ENCODE assay signal across 8 cellular contexts in the genomic region with DNA sequence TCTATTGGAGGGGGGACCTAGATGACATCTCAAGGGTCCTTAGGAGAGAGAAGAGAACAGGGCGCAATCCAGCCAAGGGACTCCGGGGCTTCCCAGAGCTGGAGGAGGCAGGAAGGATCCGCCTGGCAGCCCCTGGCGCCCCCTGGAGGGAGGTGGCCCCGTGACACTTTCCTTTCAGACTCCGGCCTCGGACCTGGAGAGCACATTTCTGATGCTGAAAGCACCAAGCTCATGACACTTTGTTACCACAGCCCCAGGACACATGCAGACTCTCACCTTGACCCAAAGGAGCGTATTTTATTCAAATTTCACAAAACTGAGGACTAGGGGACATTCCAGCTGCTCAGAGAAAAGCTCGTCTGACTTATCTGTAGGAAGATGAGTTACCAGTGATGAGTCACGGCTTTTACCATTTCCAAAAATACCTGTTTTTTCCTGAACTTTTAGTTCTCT. TPM values are rescaled to one million over a fixed set of nuclear protein-coding genes. Genes with fewer than 3 reads are reported as not detected.
DNase-seq lines count a peak whose midpoint lies in the region; ATAC-seq, FAIRE-seq and TF ChIP-seq lines count a peak whose summit lies in the region.

No MANE protein-coding gene starts in this region.

- H3K9ac ChIP-seq in KMS-11 (no peak overlapping the region), H1 (replicated peaks in 1 of 4; ENCODE audit: extremely low read depth in 1 of 4, low read depth in 3 of 4, low read length in 3 of 4) (no peak overlapping the region), mucosa of rectum (ENCODE audit: low read depth in 1 of 2, low read length in 2 of 2) (peak overlapping the region in 1 of 2 donors; percentile 15)

- H3K27me3 ChIP-seq in KMS-11 (ENCODE audit: insufficient read depth, low read depth) (peaks cover 93% of the 10 kb centered on the region), H1 (replicated peaks in 1 of 4; ENCODE audit: control insufficient read depth in 3 of 4, extremely low read depth in 1 of 4, insufficient read depth in 3 of 4, low read length in 3 of 4) (peaks cover 0 to 3% (median 0%) of the 10 kb centered on the region in 4 experiments; a peak in 3 of 7 replicates), mucosa of rectum (ENCODE audit: control insufficient read depth in 2 of 2, insufficient read depth in 2 of 2, low read length in 2 of 2) (no peaks in the 10 kb centered on the region)

- POLR2A ChIA-PET in H1 (lab: Charles Lee; ENCODE audit: partially characterized antibody) = interaction anchor here (0.6 to 1.2 kb wide), 5 partner anchors 9 to 1345 kb away, joined by 3 to 4 read pairs (median 3); no protein-coding TSS in a partner anchor

- peaks cover 1% of the 10 kb centered on the region for H3K36me3 Mint-ChIP-seq in type B pancreatic cell

- H3K4me3 ChIP-seq in KMS-11 (IDR thresholded peaks at IDR 0.05; ENCODE audit: insufficient read depth, low read depth, low read length) (no peak overlapping the region), WI38 (ENCODE audit: low read depth, low read length) (no peak overlapping the region), H1 (ENCODE audit: extremely low read depth in 1 of 4, insufficient read depth in 2 of 4, low read depth in 3 of 4, low read length in 4 of 4) (no peak overlapping the region), mucosa of rectum (ENCODE audit: low read length in 2 of 2) (no peak overlapping the region)

- TF ChIP-seq RAD21 in H1 (IDR thresholded peaks at IDR 0.05 in 1 of 2, conservative IDR thresholded peaks at IDR 0.05 in 1 of 2; ENCODE audit: low read depth in 2 of 2, low read length in 2 of 2) = peak; percentile 65 to 71

- H3K27ac Mint-ChIP-seq in type B pancreatic cell = no peak overlapping the region

- H3K9me3 ChIP-seq in H1 (ENCODE audit: insufficient read depth in 2 of 2, low read depth in 1 of 2, low read length in 1 of 2) = 0 out of 4 replicates have a peak, but pooled peaks cover 0 to 3% of the 10 kb centered on the region in 2 experiments
- no peaks in the 10 kb centered on the region for H3K9me3 ChIP-seq in mucosa of rectum (ENCODE audit: control insufficient read depth in 2 of 2, low read length in 2 of 2)

- H3K4me1 ChIP-seq in KMS-11 (ENCODE audit: low read depth, poor library complexity, severe bottlenecking) (peaks cover 24% of the 10 kb centered on the region), H1 (replicated peaks in 1 of 4; ENCODE audit: control insufficient read depth in 3 of 4, insufficient read depth in 4 of 4, low read length in 3 of 4) (peaks cover 0 to 3% (median 1%) of the 10 kb centered on the region in 4 experiments; a peak in 4 of 7 replicates), mucosa of rectum (ENCODE audit: control insufficient read depth in 2 of 2, insufficient read depth in 2 of 2, low read length in 2 of 2) (peaks cover 11 to 15% of the 10 kb centered on the region in 2 donors)

- no peak overlapping the region for H2BK120ac ChIP-seq in H1 (replicated peaks; ENCODE audit: low read depth, low read length)

- H3K9me3 Mint-ChIP-seq in type B pancreatic cell = no peaks in the 10 kb centered on the region

- TF ChIP-seq EP300 in H1 (IDR thresholded peaks at IDR 0.05; ENCODE audit: borderline replicate concordance in 1 of 2, low read depth in 2 of 2, low read length in 2 of 2) = no peak

- no peak overlapping the region for H3K14ac ChIP-seq in H1 (ENCODE audit: insufficient read length)

- H2AK5ac ChIP-seq in H1 (ENCODE audit: low read depth, low read length) = no peak overlapping the region

- H3K79me1 ChIP-seq in H1 (ENCODE audit: low read depth, low read length) = no peaks in the 10 kb centered on the region

- CTCF ChIA-PET in H1 (lab: Charles Lee; ENCODE audit: partially characterized antibody) = interaction anchor here (0.6 to 2.9 kb wide), 31 partner anchors 8 to 235 kb away, joined by 3 to 27 read pairs (median 4); no protein-coding TSS in a partner anchor

- H3K79me2 ChIP-seq in KMS-11 (ENCODE audit: insufficient read depth, low read depth) (no peaks in the 10 kb centered on the region), H1 (ENCODE audit: control insufficient read depth in 1 of 2, insufficient read depth in 2 of 2, low read length in 2 of 2) (no peaks in the 10 kb centered on the region)

- H4K91ac ChIP-seq in H1 (replicated peaks; ENCODE audit: insufficient read length, low read length) = no peak overlapping the region

- H3K23ac ChIP-seq in H1 (ENCODE audit: insufficient read length) = no peak overlapping the region

- peaks cover 5% of the 10 kb centered on the region for H3K23me2 ChIP-seq in H1 (ENCODE audit: low read depth, low read length)

- no peaks in the 10 kb centered on the region for H3K36me3 ChIP-seq in KMS-11 (ENCODE audit: insufficient read depth)
- H3K36me3 ChIP-seq in H1 (ENCODE audit: control insufficient read depth in 2 of 4, insufficient read depth in 4 of 4, low read length in 3 of 4) = no peaks in the 10 kb centered on the region
- H3K36me3 ChIP-seq in mucosa of rectum (ENCODE audit: control insufficient read depth in 2 of 2, insufficient read depth in 2 of 2, low read length in 2 of 2) = no peaks in the 10 kb centered on the region

- H2AFZ ChIP-seq in KMS-11 (ENCODE audit: low read depth) (peak overlapping the region; percentile 31; the same call in 1 of the 2 replicates), H1 (ENCODE audit: low read length) (no peak overlapping the region)

- no peak overlapping the region for H3K56ac ChIP-seq in H1 (replicated peaks; ENCODE audit: insufficient read length, low read depth, low read length)

- H4K20me1 ChIP-seq in KMS-11 (ENCODE audit: insufficient read depth) (no peaks in the 10 kb centered on the region), H1 (replicated peaks in 1 of 2; ENCODE audit: control insufficient read depth in 1 of 2, insufficient read depth in 2 of 2, low read length in 2 of 2) (peaks cover 0 to 3% of the 10 kb centered on the region in 2 experiments)

- TF ChIP-seq CTCF in KMS-11 (conservative IDR thresholded peaks at IDR 0.05; ENCODE audit: low read depth, low read length) (peak; percentile 75), WI38 (IDR thresholded peaks at IDR 0.05; ENCODE audit: low read depth, low read length) (peak; percentile 81), H1 (IDR thresholded peaks at IDR 0.05; ENCODE audit: control extremely low read depth in 1 of 3, insufficient read depth in 1 of 3, low read depth in 1 of 3, low read length in 3 of 3) (peak in 2 of 3 experiments; percentile 85 to 90; a peak in 3 of 4 replicates), type B pancreatic cell (conservative IDR thresholded peaks at IDR 0.05) (peak; percentile 76)

- H3K4ac ChIP-seq in H1 (replicated peaks; ENCODE audit: insufficient read length, low read depth, low read length) = no peak overlapping the region

- H2BK15ac ChIP-seq in H1 (ENCODE audit: low read length) = no peak overlapping the region

- H2BK20ac ChIP-seq in H1 (ENCODE audit: low read length) = no peak overlapping the region

- H3K27me3 Mint-ChIP-seq in type B pancreatic cell = no peaks in the 10 kb centered on the region

- no peak overlapping the region for H3K4me3 Mint-ChIP-seq in type B pancreatic cell

- no peak overlapping the region for H2BK12ac ChIP-seq in H1 (ENCODE audit: low read depth, low read length)

- peaks cover 31% of the 10 kb centered on the region for H3K4me1 Mint-ChIP-seq in type B pancreatic cell (ENCODE audit: unreplicated experiment)

- no peak overlapping the region for H3K18ac ChIP-seq in H1 (ENCODE audit: extremely low read depth, low read length)

- 49% methylated on average over 10 of the region's 10 CpGs; no CpG with 5 or more reads in 1 of the 2 experiments for WGBS in H1 (ENCODE audit: extremely low coverage in 1 of 2, insufficient coverage in 1 of 2, insufficient read length in 1 of 2, insufficient replicate concordance in 2 of 2, low coverage in 1 of 2, low lambda C conversion rate in 2 of 2, missing lambda C conversion rate in 1 of 2), 2 experiments

- no peak overlapping the region for H4K8ac ChIP-seq in H1 (ENCODE audit: extremely low read depth, insufficient read depth, low read length)

- no peak for FAIRE-seq in H1 (lab: Jason Lieb, UNC)

- H4K5ac ChIP-seq in H1 (ENCODE audit: insufficient read length, low read depth, low read length) = no peak overlapping the region

- TF ChIP-seq POLR2A in H1 (IDR thresholded peaks at IDR 0.05; ENCODE audit: control extremely low read depth in 1 of 2, low read depth in 2 of 2, low read length in 2 of 2) = no peak

- DNase-seq in COLO668 (lab: John Stamatoyannopoulos, UW; ENCODE audit: unreplicated experiment) = peak; percentile 56
- peak; percentile 39 to 95 for DNase-seq in H1 (ENCODE audit: low read depth in 1 of 2, low spot score in 2 of 2)
- no peak for DNase-seq in type B pancreatic cell (ENCODE audit: extremely low spot score, unreplicated experiment)

- ATAC-seq in GM21515 (IDR thresholded peaks at IDR 0.05; ENCODE audit: unreplicated experiment) = no peak
- no peak for ATAC-seq in GM18858 (IDR thresholded peaks at IDR 0.05; ENCODE audit: unreplicated experiment)

- H3K4me2 ChIP-seq in KMS-11 = peak overlapping the region; percentile 45; the same call in 1 of the 2 replicates
- H3K4me2 ChIP-seq in H1 (ENCODE audit: insufficient read depth in 1 of 2, low read depth in 2 of 2, low read length in 2 of 2) = no peak overlapping the region

- H3K27ac ChIP-seq in KMS-11 = no peak overlapping the region
- H3K27ac ChIP-seq in H1 (ENCODE audit: low read depth, low read length) = no peak overlapping the region
- peak overlapping the region; percentile 62 to 67 for H3K27ac ChIP-seq in mucosa of rectum (ENCODE audit: low read depth in 2 of 2, low read length in 2 of 2)

- H2BK5ac ChIP-seq in H1 (ENCODE audit: low read depth, low read length) = no peak overlapping the region

TF ChIP-seq in H1, 55 proteins besides CTCF, POLR2A, EP300 and RAD21 (continues in another document):
- TF ChIP-seq USF2 (IDR thresholded peaks at IDR 0.05; ENCODE audit: low read length) = 0 out of 2 replicates have a peak, but pooled peaks have one; percentile 29

RNA-seq across cellular contexts. Expression of gene POFUT2, which starts 21.4 kb away (rescaled TPM):
- total RNA-seq in H1 (2021; fragmentation: NEBNext Ultra II Directional; extraction: Animal tissue kit (Norgen Biotek cat#: 25700)) = 32.1 and 34.6 TPM in 2 replicates
- polyA plus RNA-seq in H1 (2011; rRNA removed) = 13.7 and 21.0 TPM in 2 replicates
- polyA plus RNA-seq in H1 (2011; cell fraction: cytosol; rRNA removed) = 20.3 TPM
- polyA plus RNA-seq in H1 (2011; cell fraction: nucleus; rRNA removed) = 88.5 TPM
- polyA plus RNA-seq in H1 (2012, experiment 1 of 2) = 24.1 to 33.7 TPM (median 29.4 TPM) in 4 replicates
- 15.8 TPM for polyA plus RNA-seq in H1 (2012, experiment 2 of 2)
- polyA plus RNA-seq in H1 (2013, experiment 1 of 2) = 33.3 TPM
- 33.7 TPM for polyA plus RNA-seq in H1 (2013, experiment 2 of 2)
- 11.2 and 13.2 TPM in 2 replicates for polyA minus RNA-seq in H1 (2011; rRNA and poly(A)+ RNA removed)
- 13.0 TPM for polyA minus RNA-seq in H1 (2011; cell fraction: cytosol; rRNA and poly(A)+ RNA removed)
- 28.5 TPM for polyA minus RNA-seq in H1 (2011; cell fraction: nucleus; rRNA and poly(A)+ RNA removed)
- 42.5 and 52.8 TPM in 2 replicates for total RNA-seq in type B pancreatic cell (ENCODE audit: low replicate concordance)

Comparison
In these comparisons a context has a peak if more than half of its experiments do, and no peak if none do; other contexts are left out.
1. H3K27ac ChIP-seq: peak in mucosa of rectum (2 of 2); none in KMS-11 (single experiment) and H1 (single experiment).
2. Peak in every context shown above with its lines, with median percentiles within 50 percentile points of each other: CTCF ChIP-seq.